1 cellular context compared by ENCODE assay signal in the genomic region with DNA sequence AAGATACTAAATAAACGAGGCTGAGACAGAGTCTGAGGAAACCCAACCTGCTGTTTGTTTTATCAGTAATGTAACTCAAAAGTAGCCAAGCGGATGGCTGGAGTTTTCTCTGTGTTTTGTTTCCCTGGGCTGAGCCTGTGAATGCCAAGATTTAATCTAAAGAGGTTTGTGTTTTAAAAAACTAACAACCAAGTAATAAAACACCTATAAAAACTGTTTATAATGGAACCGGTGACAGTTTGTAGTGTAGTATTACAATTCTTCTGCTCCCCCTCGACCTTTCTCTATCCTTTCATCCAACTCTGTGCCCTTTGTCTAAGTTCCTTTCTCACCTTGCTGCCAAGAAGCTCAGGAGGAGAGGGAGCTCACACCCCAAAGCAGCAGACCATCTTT.
TF ChIP-seq lines count a peak whose summit lies in the region.

No MANE protein-coding gene starts in this region.

TF ChIP-seq in IMR-90, 13 proteins besides CTCF, POLR2A, EP300 and RAD21 (continued from another document):
- TF ChIP-seq, protein P1, sequence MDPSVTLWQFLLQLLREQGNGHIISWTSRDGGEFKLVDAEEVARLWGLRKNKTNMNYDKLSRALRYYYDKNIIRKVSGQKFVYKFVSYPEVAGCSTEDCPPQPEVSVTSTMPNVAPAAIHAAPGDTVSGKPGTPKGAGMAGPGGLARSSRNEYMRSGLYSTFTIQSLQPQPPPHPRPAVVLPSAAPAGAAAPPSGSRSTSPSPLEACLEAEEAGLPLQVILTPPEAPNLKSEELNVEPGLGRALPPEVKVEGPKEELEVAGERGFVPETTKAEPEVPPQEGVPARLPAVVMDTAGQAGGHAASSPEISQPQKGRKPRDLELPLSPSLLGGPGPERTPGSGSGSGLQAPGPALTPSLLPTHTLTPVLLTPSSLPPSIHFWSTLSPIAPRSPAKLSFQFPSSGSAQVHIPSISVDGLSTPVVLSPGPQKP (IDR thresholded peaks at IDR 0.05; ENCODE audit: borderline replicate concordance, low read depth, low read length): no peak
- TF ChIP-seq CEBPB (IDR thresholded peaks at IDR 0.05; ENCODE audit: low read depth, low read length) (no peak), RFX5 (IDR thresholded peaks at IDR 0.05; ENCODE audit: low read depth, low read length) (no peak), MAFK (IDR thresholded peaks at IDR 0.05; ENCODE audit: low read depth, low read length) (no peak), MAZ (IDR thresholded peaks at IDR 0.05; ENCODE audit: borderline replicate concordance, low read depth, low read length) (no peak), FOS (IDR thresholded peaks at IDR 0.05; ENCODE audit: low read depth, low read length) (no peak), MXI1 (IDR thresholded peaks at IDR 0.05; ENCODE audit: borderline replicate concordance, low read depth, low read length) (no peak), CHD1 (IDR thresholded peaks at IDR 0.05; ENCODE audit: low read depth, low read length) (no peak), BHLHE40 (IDR thresholded peaks at IDR 0.05; ENCODE audit: low read depth, low read length) (no peak), RCOR1 (IDR thresholded peaks at IDR 0.05; ENCODE audit: insufficient replicate concordance, low read length) (no peak)
